In genomic region chr13:47957073-47957472, GRCh38 we compare ENCODE assay signal across 32 cellular contexts.
"Had no signal": no experiment of that assay in that cellular context is flagged by ENCODE, and none has a peak within 500 bp of the region (broad histone marks: within the 10 kb centered on the region; RNA-seq: fewer than 3 reads in every experiment).

No MANE protein-coding gene starts in this region.

- H3K27ac Mint-ChIP-seq: activated CD4-positive, alpha-beta memory T cell treated with anti-CD3 and anti-CD28 coated beads, Interleukin-2, amount 10 ng/mL, durations not matched to agents 7 days and 5 days; activated CD4-positive, alpha-beta T cell treated with anti-CD3 and anti-CD28 coated beads, Interleukin-2, amount 10 ng/mL, durations not matched to agents 7 days and 5 days; activated naive CD8-positive, alpha-beta T cell; activated T-cell treated with anti-CD3 and anti-CD28 coated beads, Interleukin-2, amount 50 U/mL, for 24 hours; dendritic cell treated with granulocyte-macrophage colony-stimulating factor and Interleukin-4, amounts not matched to agents 40 ng/mL and 50 ng/mL, for 4 days; T-helper 17 cell; T-helper 2 cell treated with Interferon-gamma antibody and Interleukin-4, amounts not matched to agents 5 μg/mL and 100 μg/mL, for 36 hours; WTC11 had no signal

- DNase-seq: activated CD4-positive, alpha-beta memory T cell treated with anti-CD3 and anti-CD28 coated beads, Interleukin-2, amount 10 ng/mL, durations not matched to agents 7 days and 5 days; activated CD4-positive, alpha-beta T cell treated with anti-CD3 and anti-CD28 coated beads for 1 hour; activated CD4-positive, alpha-beta T cell treated with anti-CD3 and anti-CD28 coated beads for 4 hours; activated CD4-positive, alpha-beta T cell treated with anti-CD3 and anti-CD28 coated beads, Interleukin-2, amount 10 ng/mL, durations not matched to agents 7 days and 5 days; activated CD4-positive, alpha-beta T cell treated with anti-CD3 and anti-CD28 coated beads, Interleukin-2, amount 50 U/mL, for 4 hours; activated CD8-positive, alpha-beta memory T cell treated with anti-CD3 and anti-CD28 coated beads, Interleukin-2, amount 50 U/mL, for 48 hours; activated effector memory CD4-positive, alpha-beta T cell treated with Interleukin-2 at 50 U/mL for 16 hours; activated gamma-delta T cell treated with Interleukin-2 at 50 U/mL for 16 hours; activated naive CD4-positive, alpha-beta T cell treated with anti-CD3 and anti-CD28 coated beads, Interleukin-2, amount 50 U/mL, for 16 hours; activated naive CD4-positive, alpha-beta T cell treated with Interleukin-2 at 50 U/mL for 16 hours; activated T-cell treated with anti-CD3 and anti-CD28 coated beads for 4 hours; activated T-cell treated with anti-CD3 and anti-CD28 coated beads, Interleukin-2, amount 50 U/mL, for 24 hours; amniotic stem cell; anterior cingulate cortex; brain microvascular endothelial cell; dorsolateral prefrontal cortex; effector memory CD4-positive, alpha-beta T cell; esophagus squamous epithelium; foreskin melanocyte; heart right ventricle; T-helper 1 cell; T-helper 17 cell had no signal

- H3K27me3 ChIP-seq: brain microvascular endothelial cell, dorsolateral prefrontal cortex, esophagus squamous epithelium, gastroesophageal sphincter, heart right ventricle had no signal

- H3K4me3 ChIP-seq: coronary artery, dorsolateral prefrontal cortex, esophagus squamous epithelium, gastroesophageal sphincter, heart right ventricle had no signal

- H3K27me3 Mint-ChIP-seq: activated CD4-positive, alpha-beta memory T cell treated with anti-CD3 and anti-CD28 coated beads, Interleukin-2, amount 10 ng/mL, durations not matched to agents 7 days and 5 days; activated CD4-positive, alpha-beta T cell treated with anti-CD3 and anti-CD28 coated beads, Interleukin-2, amount 10 ng/mL, durations not matched to agents 7 days and 5 days; activated naive CD8-positive, alpha-beta T cell; activated T-cell treated with anti-CD3 and anti-CD28 coated beads, Interleukin-2, amount 50 U/mL, for 24 hours; activated T-helper 17 cell treated with anti-CD3 and anti-CD28 coated beads, Interleukin-2, amount 50 U/mL, for 72 hours; central memory CD8-positive, alpha-beta T cell; dendritic cell treated with granulocyte-macrophage colony-stimulating factor and Interleukin-4, amounts not matched to agents 40 ng/mL and 50 ng/mL, for 4 days; T-helper 17 cell had no signal

- H3K9me3 ChIP-seq: gastroesophageal sphincter had no signal

- ATAC-seq: activated T-helper 17 cell treated with anti-CD3 and anti-CD28 coated beads, Interleukin-2, amount 50 U/mL, for 72 hours; gastroesophageal sphincter; heart right ventricle; T-helper 17 cell; WTC11 had no signal

- H3K27ac ChIP-seq: brain microvascular endothelial cell, coronary artery, dorsolateral prefrontal cortex, epithelial cell of prostate, esophagus squamous epithelium, gastroesophageal sphincter, heart right ventricle, VCaP had no signal

- H3K4me1 Mint-ChIP-seq: activated CD4-positive, alpha-beta memory T cell treated with anti-CD3 and anti-CD28 coated beads, Interleukin-2, amount 10 ng/mL, durations not matched to agents 7 days and 5 days; activated CD4-positive, alpha-beta T cell treated with anti-CD3 and anti-CD28 coated beads, Interleukin-2, amount 10 ng/mL, durations not matched to agents 7 days and 5 days; activated T-helper 17 cell treated with anti-CD3 and anti-CD28 coated beads, Interleukin-2, amount 50 U/mL, for 72 hours; WTC11 had no signal

- H3K4me1 ChIP-seq: esophagus squamous epithelium, gastroesophageal sphincter, heart right ventricle had no signal

- H3K4me3 Mint-ChIP-seq: activated CD4-positive, alpha-beta memory T cell treated with anti-CD3 and anti-CD28 coated beads, Interleukin-2, amount 10 ng/mL, durations not matched to agents 7 days and 5 days; activated CD4-positive, alpha-beta T cell treated with anti-CD3 and anti-CD28 coated beads, Interleukin-2, amount 10 ng/mL, durations not matched to agents 7 days and 5 days; activated naive CD8-positive, alpha-beta T cell; activated T-cell treated with anti-CD3 and anti-CD28 coated beads, Interleukin-2, amount 50 U/mL, for 24 hours; activated T-helper 17 cell treated with anti-CD3 and anti-CD28 coated beads, Interleukin-2, amount 50 U/mL, for 72 hours; central memory CD8-positive, alpha-beta T cell; dendritic cell treated with granulocyte-macrophage colony-stimulating factor and Interleukin-4, amounts not matched to agents 40 ng/mL and 50 ng/mL, for 4 days; T-helper 17 cell; T-helper 2 cell treated with Interferon-gamma antibody and Interleukin-4, amounts not matched to agents 5 μg/mL and 100 μg/mL, for 36 hours; WTC11 had no signal
